8 cellular contexts compared by ENCODE assay signal in the genomic region with DNA sequence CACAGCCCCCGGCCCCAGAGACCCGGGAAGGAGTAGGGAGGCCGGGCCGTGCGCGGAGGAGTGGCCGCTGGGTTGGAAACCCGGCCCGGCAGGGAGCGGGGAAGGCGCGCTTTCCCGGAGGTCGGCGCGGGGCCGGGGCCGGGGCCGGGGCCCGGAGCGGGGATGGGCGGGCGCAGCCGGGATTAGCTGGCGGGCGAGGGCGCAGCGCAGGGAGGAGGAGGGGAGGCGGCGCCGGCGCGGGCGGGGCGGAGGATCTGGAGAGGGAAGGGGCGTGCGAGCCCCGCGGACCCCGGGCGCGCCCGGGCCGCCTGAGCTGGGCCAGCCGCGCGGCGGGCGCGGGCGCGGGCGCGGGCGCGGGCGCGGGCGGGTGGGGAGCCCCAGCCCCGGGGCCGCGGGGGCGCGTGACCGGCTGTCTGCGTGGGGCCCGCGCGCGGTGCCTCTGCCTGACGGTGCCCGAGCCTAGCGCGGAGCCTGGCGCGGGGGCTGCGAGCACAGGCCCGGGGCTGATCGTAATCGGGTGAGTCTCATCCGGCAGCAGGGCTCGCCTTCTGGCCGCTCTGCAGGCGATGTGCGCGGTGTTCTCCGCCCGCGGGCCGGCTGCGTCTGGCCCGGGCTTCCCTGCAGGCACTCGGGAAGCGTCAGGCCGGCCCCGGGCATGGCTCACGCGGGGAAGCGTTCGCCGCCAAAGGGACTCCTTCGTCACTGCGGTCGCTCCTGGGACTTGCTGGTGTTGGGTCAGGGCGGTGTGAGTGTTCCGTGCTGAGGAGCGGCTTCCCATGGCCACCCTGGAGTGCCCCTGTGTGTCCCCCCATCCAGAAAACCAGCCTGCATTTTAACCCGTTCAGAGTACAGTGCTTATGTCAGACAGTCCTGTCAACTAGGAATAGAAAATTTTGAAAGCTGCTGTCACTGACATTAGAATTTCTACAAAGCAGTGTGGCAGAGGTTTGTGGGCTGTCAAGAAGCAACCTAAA. TPM values are rescaled to one million over a fixed set of nuclear protein-coding genes. Genes with fewer than 3 reads are reported as not detected.
A peak's percentile ranks its signal among the peaks of the same experiment; 100 is the strongest.
DNase-seq lines count a peak whose midpoint lies in the region; ATAC-seq, FAIRE-seq and TF ChIP-seq lines count a peak whose summit lies in the region.

No MANE protein-coding gene starts in this region.

- FAIRE-seq in pancreas (lab: Jason Lieb, UNC): no peak

- H4K20me1 ChIP-seq in KMS-11 (ENCODE audit: insufficient read depth): no peaks in the 10 kb centered on the region

- no peak for TF ChIP-seq CTCF in KMS-11 (conservative IDR thresholded peaks at IDR 0.05; ENCODE audit: low read depth, low read length)
- TF ChIP-seq CTCF in pancreas (IDR thresholded peaks at IDR 0.05): no peak

- H3K79me2 ChIP-seq in KMS-11 (ENCODE audit: insufficient read depth, low read depth): no peaks in the 10 kb centered on the region

- peak overlapping the region; percentile 37 for H3K4me3 ChIP-seq in KMS-11 (IDR thresholded peaks at IDR 0.05; ENCODE audit: insufficient read depth, low read depth, low read length)
- peak overlapping the region; percentile 29 to 56 (median 40) for H3K4me3 ChIP-seq in pancreas

- ATAC-seq in GM21515 (IDR thresholded peaks at IDR 0.05; ENCODE audit: unreplicated experiment) (peak; percentile 41), left cardiac atrium (peak; percentile 88 to 89), pancreas (peak; percentile 63 to 79 (median 75))

- intact Hi-C loops in left cardiac atrium (cut with DNase I): loop anchor here in 1 of 2 donors (5.0 kb wide), 1 partner anchor 47 kb away; the partner anchor contains the start of gene CYP4V2
- intact Hi-C loops in pancreas (cut with DNase I): loop anchor here in 1 of 3 donors (10.0 kb wide), 1 partner anchor 70 kb away; no protein-coding TSS in a partner anchor

- peak overlapping the region; percentile 87 for H3K27ac ChIP-seq in KMS-11
- peak overlapping the region; percentile 49 for H3K27ac ChIP-seq in adipose tissue (ENCODE audit: low read depth, low read length)
- H3K27ac ChIP-seq in pancreas: peak overlapping the region; percentile 44 to 87 (median 72)

- H3K36me3 ChIP-seq in KMS-11 (ENCODE audit: insufficient read depth) (no peaks in the 10 kb centered on the region), pancreas (no peaks in the 10 kb centered on the region)

- no peaks in the 10 kb centered on the region for H3K27me3 ChIP-seq in KMS-11 (ENCODE audit: insufficient read depth, low read depth)
- H3K27me3 ChIP-seq in pancreas: no peaks in the 10 kb centered on the region

- peak overlapping the region; percentile 94 for H3K4me2 ChIP-seq in KMS-11

- H3K9ac ChIP-seq in KMS-11: peak overlapping the region; percentile 89

- peak overlapping the region; percentile 100 for H2AFZ ChIP-seq in KMS-11 (ENCODE audit: low read depth)

- DNase-seq in ELF-1 (ENCODE audit: low read depth, low spot score) (peak; percentile 69), left cardiac atrium (peak; percentile 67), pancreas (peak; percentile 43 to 86 (median 62))
- no peak for DNase-seq in activated CD4-positive, CD25-positive, alpha-beta regulatory T cell treated with anti-CD3 and anti-CD28 coated beads, Interleukin-2, amount 50 U/mL, for 72 hours
- no peak for DNase-seq in effector CD8-positive, alpha-beta T cell (lab: John Stamatoyannopoulos, UW)

- H3K9me3 ChIP-seq in pancreas: no peaks in the 10 kb centered on the region

- peaks cover 12% of the 10 kb centered on the region for H3K4me1 ChIP-seq in KMS-11 (ENCODE audit: low read depth, poor library complexity, severe bottlenecking)
- peaks cover 0 to 5% (median 0%) of the 10 kb centered on the region in 3 donors for H3K4me1 ChIP-seq in pancreas

- WGBS in adipose tissue, 3 donors: 0% methylated on average over 46 to 100 of the region's 108 CpGs
- WGBS in pancreas, 2 donors: 0 to 1% methylated on average over 56 to 105 of the region's 108 CpGs

RNA-seq across cellular contexts. Expression of gene FAM149A, which starts 40.4 kb away (rescaled TPM):
- polyA plus RNA-seq in adipose tissue (10 to 100 TPM in 2 of 3 donors, 1 to 10 TPM in 1; 8.8 to 19.5 (median 12.7) TPM), pancreas (10 to 100 TPM; 15.0 to 31.4 TPM)
- total RNA-seq in left cardiac atrium (10 to 100 TPM in 1 of 2 donors, 1 to 10 TPM in 1; 9.6 to 13.1 TPM), pancreas (10 to 100 TPM; 11.9 to 21.8 (median 20.6) TPM)

RNA-seq across cellular contexts. Expression of gene CYP4V2, which starts 46.5 kb away (rescaled TPM):
- 10 to 100 TPM; 11.8 to 18.1 (median 14.0) TPM for polyA plus RNA-seq in adipose tissue
- total RNA-seq in left cardiac atrium: 10 to 100 TPM; 26.6 to 32.7 TPM
- total RNA-seq in pancreas: 10 to 100 TPM; 27.9 to 39.7 (median 34.1) TPM
- 10 to 100 TPM; 25.6 to 38.4 TPM for polyA plus RNA-seq in pancreas

Comparison
In these comparisons a context has a peak if more than half of its experiments do, and no peak if none do; other contexts are left out.
1. DNase-seq: peak in ELF-1 (single experiment), left cardiac atrium (single experiment) and pancreas (6 of 6); none in activated CD4-positive, CD25-positive, alpha-beta regulatory T cell treated with anti-CD3 and anti-CD28 coated beads, Interleukin-2, amount 50 U/mL, for 72 hours (single experiment) and effector CD8-positive, alpha-beta T cell (single experiment).
2. Peak in every context shown above with its lines, with median percentiles within 50 percentile points of each other: ATAC-seq and H3K27ac ChIP-seq.